ENCODE assay signal across 1 cellular context in the genomic region with DNA sequence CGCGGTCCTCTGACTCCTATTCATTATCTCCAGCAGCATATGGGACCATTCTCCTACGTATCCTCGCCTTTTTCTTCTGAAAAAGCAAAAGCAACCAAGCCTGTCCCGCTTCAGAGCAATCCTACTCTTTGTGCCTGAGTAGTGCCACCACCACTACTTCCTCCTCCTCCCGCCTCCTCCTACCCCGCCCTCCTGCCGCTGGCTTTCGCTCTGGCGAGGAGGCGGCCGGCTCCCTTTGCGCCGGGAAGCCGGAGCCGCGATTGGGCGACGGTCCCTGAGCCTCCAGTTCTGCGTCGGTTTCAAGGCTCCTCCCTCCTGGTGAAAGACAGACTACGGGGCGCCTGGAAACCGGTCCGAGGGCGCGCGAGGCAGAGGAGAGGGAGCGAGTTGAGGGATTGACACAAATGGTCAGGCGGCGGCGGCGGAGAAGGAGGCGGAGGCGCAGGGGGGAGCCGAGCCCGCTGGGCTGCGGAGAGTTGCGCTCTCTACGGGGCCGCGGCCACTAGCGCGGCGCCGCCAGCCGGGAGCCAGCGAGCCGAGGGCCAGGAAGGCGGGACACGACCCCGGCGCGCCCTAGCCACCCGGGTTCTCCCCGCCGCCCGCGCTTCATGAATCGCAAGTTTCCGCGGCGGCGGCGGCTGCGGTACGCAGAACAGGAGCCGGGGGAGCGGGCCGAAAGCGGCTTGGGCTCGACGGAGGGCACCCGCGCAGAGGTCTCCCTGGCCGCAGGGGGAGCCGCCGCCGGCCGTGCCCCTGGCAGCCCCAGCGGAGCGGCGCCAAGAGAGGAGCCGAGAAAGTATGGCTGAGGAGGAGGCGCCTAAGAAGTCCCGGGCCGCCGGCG.
A peak's percentile ranks its signal among the peaks of the same experiment; 100 is the strongest.
TF ChIP-seq lines count a peak whose summit lies in the region.

A gene (plus strand): TSS at position 351 of the 841 bp plus-strand sequence. CDS start 448 bp downstream, at position 799.

TF ChIP-seq in HepG2, 621 proteins besides CTCF, POLR2A, EP300 and RAD21 (continued from another document and continues in another):
- TF ChIP-seq GATAD1 (CRISPR knock-in tag; IDR thresholded peaks at IDR 0.05) (peak; percentile 47; the same call in 1 of the 2 replicates), ARNT2 (CRISPR knock-in tag; IDR thresholded peaks at IDR 0.05; ENCODE audit: low read depth) (0 out of 2 replicates have a peak, but pooled peaks have one; percentile 40), MIER3 (CRISPR knock-in tag; IDR thresholded peaks at IDR 0.05; ENCODE audit: borderline replicate concordance) (peak; percentile 31; the same call in 1 of the 2 replicates), ZNF121 (CRISPR knock-in tag; IDR thresholded peaks at IDR 0.05) (0 out of 2 replicates have a peak, but pooled peaks have one; percentile 39), SKI (IDR thresholded peaks at IDR 0.05; ENCODE audit: partially characterized antibody) (peak; percentile 80), THAP11 (CRISPR knock-in tag; IDR thresholded peaks at IDR 0.05) (0 out of 2 replicates have a peak, but pooled peaks have one; percentile 53), PCBP1 (IDR thresholded peaks at IDR 0.05; ENCODE audit: borderline replicate concordance, low read depth, low read length) (peak; percentile 91; the same call in 1 of the 2 replicates), SPEN (CRISPR knock-in tag; IDR thresholded peaks at IDR 0.05; ENCODE audit: low read depth) (peak; percentile 29; the same call in 1 of the 2 replicates), HDAC1 (CRISPR knock-in tag; IDR thresholded peaks at IDR 0.05) (peak; percentile 27; the same call in 1 of the 2 replicates), PHF20 (CRISPR knock-in tag; IDR thresholded peaks at IDR 0.05) (0 out of 2 replicates have a peak, but pooled peaks have one; percentile 25), NAIF1 (CRISPR knock-in tag; IDR thresholded peaks at IDR 0.05; ENCODE audit: borderline replicate concordance) (peak; percentile 93), NONO (IDR thresholded peaks at IDR 0.05) (no peak), NONO (CRISPR knock-in tag; conservative IDR thresholded peaks at IDR 0.05) (peak; percentile 89), ZNF24 (IDR thresholded peaks at IDR 0.05) (no peak), KLF13 (CRISPR knock-in tag; IDR thresholded peaks at IDR 0.05) (no peak), CBX5 (CRISPR knock-in tag; IDR thresholded peaks at IDR 0.05; ENCODE audit: borderline replicate concordance) (peak; percentile 92; the same call in 1 of the 2 replicates), ZC3H13 (CRISPR knock-in tag; IDR thresholded peaks at IDR 0.05) (no peak), SMAD3 (CRISPR knock-in tag; IDR thresholded peaks at IDR 0.05) (0 out of 2 replicates have a peak, but pooled peaks have one; percentile 25), SAP130 (CRISPR knock-in tag; IDR thresholded peaks at IDR 0.05; ENCODE audit: low read depth) (peak; percentile 45), AGO1 (IDR thresholded peaks at IDR 0.05; ENCODE audit: low read depth, low read length, poor library complexity, severe bottlenecking) (peak; percentile 48), ZBTB7B (CRISPR knock-in tag; IDR thresholded peaks at IDR 0.05) (peak; percentile 53; the same call in 1 of the 2 replicates), SMC3 (IDR thresholded peaks at IDR 0.05; ENCODE audit: low read length) (no peak), ZFP37 (CRISPR knock-in tag; IDR thresholded peaks at IDR 0.05; ENCODE audit: borderline replicate concordance) (no peak), ZNF572 (CRISPR knock-in tag; IDR thresholded peaks at IDR 0.05) (0 out of 2 replicates have a peak, but pooled peaks have one; percentile 67)
- TF ChIP-seq, protein P1, sequence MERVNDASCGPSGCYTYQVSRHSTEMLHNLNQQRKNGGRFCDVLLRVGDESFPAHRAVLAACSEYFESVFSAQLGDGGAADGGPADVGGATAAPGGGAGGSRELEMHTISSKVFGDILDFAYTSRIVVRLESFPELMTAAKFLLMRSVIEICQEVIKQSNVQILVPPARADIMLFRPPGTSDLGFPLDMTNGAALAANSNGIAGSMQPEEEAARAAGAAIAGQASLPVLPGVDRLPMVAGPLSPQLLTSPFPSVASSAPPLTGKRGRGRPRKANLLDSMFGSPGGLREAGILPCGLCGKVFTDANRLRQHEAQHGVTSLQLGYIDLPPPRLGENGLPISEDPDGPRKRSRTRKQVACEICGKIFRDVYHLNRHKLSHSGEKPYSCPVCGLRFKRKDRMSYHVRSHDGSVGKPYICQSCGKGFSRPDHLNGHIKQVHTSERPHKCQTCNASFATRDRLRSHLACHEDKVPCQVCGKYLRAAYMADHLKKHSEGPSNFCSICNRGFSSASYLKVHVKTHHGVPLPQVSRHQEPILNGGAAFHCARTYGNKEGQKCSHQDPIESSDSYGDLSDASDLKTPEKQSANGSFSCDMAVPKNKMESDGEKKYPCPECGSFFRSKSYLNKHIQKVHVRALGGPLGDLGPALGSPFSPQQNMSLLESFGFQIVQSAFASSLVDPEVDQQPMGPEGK (CRISPR knock-in tag; IDR thresholded peaks at IDR 0.05), result peak; percentile 56; the same call in 1 of the 2 replicates
- TF ChIP-seq, protein P2, sequence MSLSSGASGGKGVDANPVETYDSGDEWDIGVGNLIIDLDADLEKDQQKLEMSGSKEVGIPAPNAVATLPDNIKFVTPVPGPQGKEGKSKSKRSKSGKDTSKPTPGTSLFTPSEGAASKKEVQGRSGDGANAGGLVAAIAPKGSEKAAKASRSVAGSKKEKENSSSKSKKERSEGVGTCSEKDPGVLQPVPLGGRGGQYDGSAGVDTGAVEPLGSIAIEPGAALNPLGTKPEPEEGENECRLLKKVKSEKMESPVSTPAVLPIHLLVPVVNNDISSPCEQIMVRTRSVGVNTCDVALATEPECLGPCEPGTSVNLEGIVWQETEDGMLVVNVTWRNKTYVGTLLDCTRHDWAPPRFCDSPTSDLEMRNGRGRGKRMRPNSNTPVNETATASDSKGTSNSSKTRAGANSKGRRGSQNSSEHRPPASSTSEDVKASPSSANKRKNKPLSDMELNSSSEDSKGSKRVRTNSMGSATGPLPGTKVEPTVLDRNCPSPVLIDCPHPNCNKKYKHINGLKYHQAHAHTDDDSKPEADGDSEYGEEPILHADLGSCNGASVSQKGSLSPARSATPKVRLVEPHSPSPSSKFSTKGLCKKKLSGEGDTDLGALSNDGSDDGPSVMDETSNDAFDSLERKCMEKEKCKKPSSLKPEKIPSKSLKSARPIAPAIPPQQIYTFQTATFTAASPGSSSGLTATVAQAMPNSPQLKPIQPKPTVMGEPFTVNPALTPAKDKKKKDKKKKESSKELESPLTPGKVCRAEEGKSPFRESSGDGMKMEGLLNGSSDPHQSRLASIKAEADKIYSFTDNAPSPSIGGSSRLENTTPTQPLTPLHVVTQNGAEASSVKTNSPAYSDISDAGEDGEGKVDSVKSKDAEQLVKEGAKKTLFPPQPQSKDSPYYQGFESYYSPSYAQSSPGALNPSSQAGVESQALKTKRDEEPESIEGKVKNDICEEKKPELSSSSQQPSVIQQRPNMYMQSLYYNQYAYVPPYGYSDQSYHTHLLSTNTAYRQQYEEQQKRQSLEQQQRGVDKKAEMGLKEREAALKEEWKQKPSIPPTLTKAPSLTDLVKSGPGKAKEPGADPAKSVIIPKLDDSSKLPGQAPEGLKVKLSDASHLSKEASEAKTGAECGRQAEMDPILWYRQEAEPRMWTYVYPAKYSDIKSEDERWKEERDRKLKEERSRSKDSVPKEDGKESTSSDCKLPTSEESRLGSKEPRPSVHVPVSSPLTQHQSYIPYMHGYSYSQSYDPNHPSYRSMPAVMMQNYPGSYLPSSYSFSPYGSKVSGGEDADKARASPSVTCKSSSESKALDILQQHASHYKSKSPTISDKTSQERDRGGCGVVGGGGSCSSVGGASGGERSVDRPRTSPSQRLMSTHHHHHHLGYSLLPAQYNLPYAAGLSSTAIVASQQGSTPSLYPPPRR (CRISPR knock-in tag; IDR thresholded peaks at IDR 0.05; ENCODE audit: borderline replicate concordance), result 0 out of 2 replicates have a peak, but pooled peaks have one; percentile 27
- TF ChIP-seq, protein P3, sequence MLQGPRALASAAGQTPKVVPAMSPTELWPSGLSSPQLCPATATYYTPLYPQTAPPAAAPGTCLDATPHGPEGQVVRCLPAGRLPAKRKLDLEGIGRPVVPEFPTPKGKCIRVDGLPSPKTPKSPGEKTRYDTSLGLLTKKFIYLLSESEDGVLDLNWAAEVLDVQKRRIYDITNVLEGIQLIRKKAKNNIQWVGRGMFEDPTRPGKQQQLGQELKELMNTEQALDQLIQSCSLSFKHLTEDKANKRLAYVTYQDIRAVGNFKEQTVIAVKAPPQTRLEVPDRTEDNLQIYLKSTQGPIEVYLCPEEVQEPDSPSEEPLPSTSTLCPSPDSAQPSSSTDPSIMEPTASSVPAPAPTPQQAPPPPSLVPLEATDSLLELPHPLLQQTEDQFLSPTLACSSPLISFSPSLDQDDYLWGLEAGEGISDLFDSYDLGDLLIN (CRISPR knock-in tag; IDR thresholded peaks at IDR 0.05; ENCODE audit: borderline replicate concordance), result no peak
- TF ChIP-seq, protein P4, sequence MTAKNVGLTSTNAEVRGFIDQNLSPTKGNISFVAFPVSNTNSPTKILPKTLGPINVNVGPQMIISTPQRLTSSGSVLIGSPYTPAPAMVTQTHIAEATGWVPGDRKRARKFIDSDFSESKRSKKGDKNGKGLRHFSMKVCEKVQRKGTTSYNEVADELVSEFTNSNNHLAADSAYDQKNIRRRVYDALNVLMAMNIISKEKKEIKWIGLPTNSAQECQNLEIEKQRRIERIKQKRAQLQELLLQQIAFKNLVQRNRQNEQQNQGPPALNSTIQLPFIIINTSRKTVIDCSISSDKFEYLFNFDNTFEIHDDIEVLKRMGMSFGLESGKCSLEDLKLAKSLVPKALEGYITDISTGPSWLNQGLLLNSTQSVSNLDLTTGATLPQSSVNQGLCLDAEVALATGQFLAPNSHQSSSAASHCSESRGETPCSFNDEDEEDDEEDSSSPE (CRISPR knock-in tag; IDR thresholded peaks at IDR 0.05), result peak; percentile 67
- TF ChIP-seq, protein P5, sequence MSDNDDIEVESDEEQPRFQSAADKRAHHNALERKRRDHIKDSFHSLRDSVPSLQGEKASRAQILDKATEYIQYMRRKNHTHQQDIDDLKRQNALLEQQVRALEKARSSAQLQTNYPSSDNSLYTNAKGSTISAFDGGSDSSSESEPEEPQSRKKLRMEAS (IDR thresholded peaks at IDR 0.05), result peak; percentile 27; the same call in 1 of the 2 replicates
- TF ChIP-seq, protein P6, sequence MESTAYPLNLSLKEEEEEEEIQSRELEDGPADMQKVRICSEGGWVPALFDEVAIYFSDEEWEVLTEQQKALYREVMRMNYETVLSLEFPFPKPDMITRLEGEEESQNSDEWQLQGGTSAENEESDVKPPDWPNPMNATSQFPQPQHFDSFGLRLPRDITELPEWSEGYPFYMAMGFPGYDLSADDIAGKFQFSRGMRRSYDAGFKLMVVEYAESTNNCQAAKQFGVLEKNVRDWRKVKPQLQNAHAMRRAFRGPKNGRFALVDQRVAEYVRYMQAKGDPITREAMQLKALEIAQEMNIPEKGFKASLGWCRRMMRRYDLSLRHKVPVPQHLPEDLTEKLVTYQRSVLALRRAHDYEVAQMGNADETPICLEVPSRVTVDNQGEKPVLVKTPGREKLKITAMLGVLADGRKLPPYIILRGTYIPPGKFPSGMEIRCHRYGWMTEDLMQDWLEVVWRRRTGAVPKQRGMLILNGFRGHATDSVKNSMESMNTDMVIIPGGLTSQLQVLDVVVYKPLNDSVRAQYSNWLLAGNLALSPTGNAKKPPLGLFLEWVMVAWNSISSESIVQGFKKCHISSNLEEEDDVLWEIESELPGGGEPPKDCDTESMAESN (CRISPR knock-in tag; conservative IDR thresholded peaks at IDR 0.05), result peak; percentile 89
- TF ChIP-seq, protein P7, sequence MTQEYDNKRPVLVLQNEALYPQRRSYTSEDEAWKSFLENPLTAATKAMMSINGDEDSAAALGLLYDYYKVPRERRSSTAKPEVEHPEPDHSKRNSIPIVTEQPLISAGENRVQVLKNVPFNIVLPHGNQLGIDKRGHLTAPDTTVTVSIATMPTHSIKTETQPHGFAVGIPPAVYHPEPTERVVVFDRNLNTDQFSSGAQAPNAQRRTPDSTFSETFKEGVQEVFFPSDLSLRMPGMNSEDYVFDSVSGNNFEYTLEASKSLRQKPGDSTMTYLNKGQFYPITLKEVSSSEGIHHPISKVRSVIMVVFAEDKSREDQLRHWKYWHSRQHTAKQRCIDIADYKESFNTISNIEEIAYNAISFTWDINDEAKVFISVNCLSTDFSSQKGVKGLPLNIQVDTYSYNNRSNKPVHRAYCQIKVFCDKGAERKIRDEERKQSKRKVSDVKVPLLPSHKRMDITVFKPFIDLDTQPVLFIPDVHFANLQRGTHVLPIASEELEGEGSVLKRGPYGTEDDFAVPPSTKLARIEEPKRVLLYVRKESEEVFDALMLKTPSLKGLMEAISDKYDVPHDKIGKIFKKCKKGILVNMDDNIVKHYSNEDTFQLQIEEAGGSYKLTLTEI (CRISPR knock-in tag; conservative IDR thresholded peaks at IDR 0.05), result no peak
